ENCODE assay signal across 8 cellular contexts in genomic region chr10:5775705-5776104, GRCh38. TPM values are rescaled to one million over a fixed set of nuclear protein-coding genes. Genes with fewer than 3 reads are reported as not detected.
DNase-seq lines count a peak whose midpoint lies in the region; ATAC-seq and TF ChIP-seq lines count a peak whose summit lies in the region.

No MANE protein-coding gene starts in this region.

- no peak overlapping the region for H3K4me3 ChIP-seq in right cardiac atrium (ENCODE audit: low read length)

- peak; percentile 81 for DNase-seq in activated T-cell treated with anti-CD3 and anti-CD28 coated beads, Interleukin-2, amount 50 U/mL, for 4 hours
- peak in 2 of 3 donors; percentile 60 to 65 for DNase-seq in right cardiac atrium
- peak; percentile 38 to 71 (median 66) for DNase-seq in stimulated activated CD4-positive, alpha-beta T cell treated with anti-CD3 and anti-CD28 coated beads, TNF-alpha, amount 100 ng/mL, for 4 hours (ENCODE audit: low read depth in 3 of 3)
- no peak for DNase-seq in type B pancreatic cell (ENCODE audit: extremely low spot score, unreplicated experiment)
- DNase-seq in GM10266 (ENCODE audit: extremely low spot score) = no peak
- DNase-seq in cerebellar nuclear complex (lab: John Stamatoyannopoulos, UW) = no peak

- H3K27ac Mint-ChIP-seq in type B pancreatic cell = no peak overlapping the region

- WGBS in right cardiac atrium = 79% methylated on average over 16 of the region's 16 CpGs

- H3K9me3 Mint-ChIP-seq in activated T-cell treated with anti-CD3 and anti-CD28 coated beads, Interleukin-2, amount 50 U/mL, for 4 hours = no peaks in the 10 kb centered on the region
- no peaks in the 10 kb centered on the region for H3K9me3 Mint-ChIP-seq in type B pancreatic cell

- no peaks in the 10 kb centered on the region for H3K9me3 ChIP-seq in right cardiac atrium (ENCODE audit: control insufficient read depth, low read length)

- no peak for TF ChIP-seq CTCF in type B pancreatic cell (conservative IDR thresholded peaks at IDR 0.05)
- TF ChIP-seq CTCF in GM10266 (IDR thresholded peaks at IDR 0.05; ENCODE audit: control insufficient read depth, insufficient read depth, low read depth, missing control alignments) = no peak

- H3K27me3 Mint-ChIP-seq in activated T-cell treated with anti-CD3 and anti-CD28 coated beads, Interleukin-2, amount 50 U/mL, for 4 hours (ENCODE audit: low read depth) = no peaks in the 10 kb centered on the region
- H3K27me3 Mint-ChIP-seq in type B pancreatic cell = no peaks in the 10 kb centered on the region

- H3K4me1 ChIP-seq in right cardiac atrium (ENCODE audit: control insufficient read depth, insufficient read depth, low read length) = peaks cover 2% of the 10 kb centered on the region

- peaks cover 48% of the 10 kb centered on the region for H3K36me3 Mint-ChIP-seq in activated T-cell treated with anti-CD3 and anti-CD28 coated beads, Interleukin-2, amount 50 U/mL, for 4 hours (ENCODE audit: insufficient read depth)
- H3K36me3 Mint-ChIP-seq in type B pancreatic cell = peaks cover 52% of the 10 kb centered on the region

- ATAC-seq in HG02610 (IDR thresholded peaks at IDR 0.05; ENCODE audit: unreplicated experiment) (peak; percentile 43), right cardiac atrium (peak; percentile 46 to 56), GM21529 (IDR thresholded peaks at IDR 0.05; ENCODE audit: unreplicated experiment) (no peak)
- peak; percentile 98 for ATAC-seq in activated T-cell treated with anti-CD3 and anti-CD28 coated beads, Interleukin-2, amount 50 U/mL, for 4 hours

- intact Hi-C loops in right cardiac atrium (cut with DNase I) = loop anchor here in 1 of 4 donors (10.0 kb wide), 1 partner anchor 81 kb away; no protein-coding TSS in a partner anchor

- H3K4me3 Mint-ChIP-seq in activated T-cell treated with anti-CD3 and anti-CD28 coated beads, Interleukin-2, amount 50 U/mL, for 4 hours = peak overlapping the region; percentile 51
- no peak overlapping the region for H3K4me3 Mint-ChIP-seq in type B pancreatic cell

- H3K4me1 Mint-ChIP-seq in activated T-cell treated with anti-CD3 and anti-CD28 coated beads, Interleukin-2, amount 50 U/mL, for 4 hours (ENCODE audit: low read depth) = peaks cover 47% of the 10 kb centered on the region
- H3K4me1 Mint-ChIP-seq in type B pancreatic cell (ENCODE audit: unreplicated experiment) = peaks cover 7% of the 10 kb centered on the region

- H3K27ac ChIP-seq in right cardiac atrium (ENCODE audit: low read length) = peak overlapping the region; percentile 13

- no peaks in the 10 kb centered on the region for H3K27me3 ChIP-seq in right cardiac atrium (ENCODE audit: control insufficient read depth, insufficient read depth)

RNA-seq across cellular contexts. Expression of gene GDI2, which starts 37.5 kb away (rescaled TPM):
- total RNA-seq in activated T-cell treated with anti-CD3 and anti-CD28 coated beads, Interleukin-2, amount 50 U/mL, for 4 hours = 100 to 1,000 TPM; 270 to 301 (median 294) TPM
- total RNA-seq in right cardiac atrium = 100 to 1,000 TPM in 3 of 4 donors, 10 to 100 TPM in 1; 97.7 to 111 (median 105) TPM
- polyA plus RNA-seq in right cardiac atrium = 47.5 TPM
- 245 TPM in 2 replicates for total RNA-seq in type B pancreatic cell (ENCODE audit: low replicate concordance)

Comparison
In these comparisons a context has a peak if more than half of its experiments do, and no peak if none do; other contexts are left out.
1. DNase-seq: peak in activated T-cell treated with anti-CD3 and anti-CD28 coated beads, Interleukin-2, amount 50 U/mL, for 4 hours (single experiment), right cardiac atrium (2 of 3) and stimulated activated CD4-positive, alpha-beta T cell treated with anti-CD3 and anti-CD28 coated beads, TNF-alpha, amount 100 ng/mL, for 4 hours (3 of 3); none in type B pancreatic cell (single experiment), GM10266 (single experiment) and cerebellar nuclear complex (0 of 2).